18 cellular contexts compared by ENCODE assay signal in the genomic region with DNA sequence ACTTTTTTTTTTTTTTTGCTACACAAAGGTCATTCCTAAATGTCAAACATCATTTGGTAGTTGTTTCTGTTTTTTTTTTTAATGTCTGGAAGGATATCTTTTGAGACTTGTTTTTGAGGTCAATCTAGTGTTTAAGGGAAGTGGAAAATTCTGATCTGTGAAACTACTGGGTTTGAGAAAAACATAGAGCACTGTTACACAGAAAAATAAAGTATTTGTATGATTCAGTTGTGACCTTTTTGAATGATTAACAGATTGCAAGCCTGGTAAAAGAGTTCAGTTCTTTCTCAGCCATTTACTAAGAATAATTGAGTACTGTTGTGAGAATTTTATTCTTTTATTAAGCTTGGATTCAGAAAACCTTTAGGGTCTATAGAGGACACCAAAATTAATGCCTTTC.
DNase-seq lines count a peak whose midpoint lies in the region; ATAC-seq, FAIRE-seq and TF ChIP-seq lines count a peak whose summit lies in the region.
"Had no signal": no experiment of that assay in that cellular context is flagged by ENCODE, and none has a peak within 500 bp of the region (broad histone marks: within the 10 kb centered on the region; RNA-seq: fewer than 3 reads in every experiment).

No MANE protein-coding gene starts in this region.

- H3K36me3 ChIP-seq in liver (ENCODE audit: control insufficient read depth in 4 of 4, insufficient read depth in 3 of 4, low read depth in 1 of 4, low read length in 3 of 4) (no peaks in the 10 kb centered on the region), HepG2 (replicated peaks in 1 of 2; ENCODE audit: control insufficient read depth in 1 of 2, insufficient read depth in 2 of 2, low read length in 2 of 2) (no peaks in the 10 kb centered on the region)
- H3K36me3 ChIP-seq: BE2C, HAP-1 had no signal

- H3K27me3 ChIP-seq in liver (ENCODE audit: control insufficient read depth in 4 of 4, insufficient read depth in 4 of 4, low read length in 3 of 4) (no peaks in the 10 kb centered on the region), HepG2 (ENCODE audit: control insufficient read depth in 1 of 2, insufficient read depth in 2 of 2, low read length in 2 of 2) (no peaks in the 10 kb centered on the region)
- H3K27me3 ChIP-seq: BE2C had no signal

- intact Hi-C loops in HepG2 (cut with micrococcal nuclease; ENCODE audit: unreplicated experiment): no loop called here
- intact Hi-C loops in activated T-helper 2 cell treated with anti-CD3 and anti-CD28 coated beads, Interferon-gamma antibody, Interleukin-2, Interleukin-4, amounts not matched to agents 10 μg/mL and 5 μg/mL and 100 μg/mL, durations not matched to agents 14 hours and 24 hours and 36 hours (cut with micrococcal nuclease): no loop called here
- intact Hi-C loops in posterior vena cava (cut with DNase I): no loop called here

- TF ChIP-seq CTCF in liver (IDR thresholded peaks at IDR 0.05; ENCODE audit: low read depth, low read length, missing input control): no peak
- no peak for TF ChIP-seq CTCF in HepG2 (CRISPR knock-in tag; IDR thresholded peaks at IDR 0.05)

- H3K27ac ChIP-seq in liver (ENCODE audit: low read depth in 1 of 2, low read length in 2 of 2) (no peak overlapping the region), HepG2 (ENCODE audit: extremely low read length, insufficient read depth, low read length) (no peak overlapping the region)
- H3K27ac ChIP-seq: GM23248 had no signal

- DNase-seq in HepG2 (ENCODE audit: low spot score): no peak
- DNase-seq in activated T-helper 2 cell treated with anti-CD3 and anti-CD28 coated beads, Interferon-gamma antibody, Interleukin-2, Interleukin-4, amounts not matched to agents 10 μg/mL and 5 μg/mL and 100 μg/mL, durations not matched to agents 14 hours and 24 hours and 36 hours (ENCODE audit: low spot score): no peak
- peak; percentile 9 for DNase-seq in glomerular visceral epithelial cell (ENCODE audit: extremely low spot score)
- no peak for DNase-seq in posterior vena cava (ENCODE audit: low spot score)
- no peak for DNase-seq in AG08395 (ENCODE audit: low spot score)
- DNase-seq: BE2C; C1 segment of cervical spinal cord; Caco-2; CD4-positive, CD25-positive, alpha-beta regulatory T cell; CD8-positive, alpha-beta memory T cell; GDM1; GM23248 had no signal

- ATAC-seq in HepG2 (no peak), HG03565 (IDR thresholded peaks at IDR 0.05; ENCODE audit: unreplicated experiment) (no peak)

- H3K4me3 Mint-ChIP-seq in activated T-helper 2 cell treated with anti-CD3 and anti-CD28 coated beads, Interferon-gamma antibody, Interleukin-2, Interleukin-4, amounts not matched to agents 10 μg/mL and 5 μg/mL and 100 μg/mL, durations not matched to agents 14 hours and 24 hours and 36 hours (ENCODE audit: low read depth): no peak overlapping the region
- H3K4me3 Mint-ChIP-seq: CD4-positive, CD25-positive, alpha-beta regulatory T cell; CD8-positive, alpha-beta memory T cell had no signal

- H3K4me1 ChIP-seq in liver (ENCODE audit: control insufficient read depth in 4 of 4, insufficient read depth in 4 of 4, low read length in 3 of 4): no peaks in the 10 kb centered on the region
- H3K4me1 ChIP-seq in HepG2 (ENCODE audit: insufficient read depth, low read length): no peaks in the 10 kb centered on the region
- H3K4me1 ChIP-seq: BE2C, Caco-2, HAP-1 had no signal

- TF ChIP-seq EP300 in HepG2 (IDR thresholded peaks at IDR 0.05; ENCODE audit: low read depth in 2 of 2, low read length in 2 of 2) (no peak), HepG2 (CRISPR knock-in tag; IDR thresholded peaks at IDR 0.05; ENCODE audit: borderline replicate concordance) (no peak)

- in situ Hi-C loops in HepG2 (cut with HindIII; ENCODE audit: extremely low pct_ligation_motif_present, low pct_unique_long_range_greater_than_20kb): no loop called here

- FAIRE-seq in HepG2 (lab: Jason Lieb, UNC): no peak
- FAIRE-seq: D721Med, GM12892, GM18507 had no signal

- H3K27me3 Mint-ChIP-seq in activated T-helper 2 cell treated with anti-CD3 and anti-CD28 coated beads, Interferon-gamma antibody, Interleukin-2, Interleukin-4, amounts not matched to agents 10 μg/mL and 5 μg/mL and 100 μg/mL, durations not matched to agents 14 hours and 24 hours and 36 hours (ENCODE audit: low read depth): no peaks in the 10 kb centered on the region
- H3K27me3 Mint-ChIP-seq: CD4-positive, CD25-positive, alpha-beta regulatory T cell; CD8-positive, alpha-beta memory T cell had no signal

- no peaks in the 10 kb centered on the region for H3K9me3 Mint-ChIP-seq in activated T-helper 2 cell treated with anti-CD3 and anti-CD28 coated beads, Interferon-gamma antibody, Interleukin-2, Interleukin-4, amounts not matched to agents 10 μg/mL and 5 μg/mL and 100 μg/mL, durations not matched to agents 14 hours and 24 hours and 36 hours

- no peaks in the 10 kb centered on the region for H3K4me1 Mint-ChIP-seq in activated T-helper 2 cell treated with anti-CD3 and anti-CD28 coated beads, Interferon-gamma antibody, Interleukin-2, Interleukin-4, amounts not matched to agents 10 μg/mL and 5 μg/mL and 100 μg/mL, durations not matched to agents 14 hours and 24 hours and 36 hours (ENCODE audit: low read depth)
- H3K4me1 Mint-ChIP-seq: CD4-positive, CD25-positive, alpha-beta regulatory T cell; CD8-positive, alpha-beta memory T cell had no signal

- no peaks in the 10 kb centered on the region for H3K36me3 Mint-ChIP-seq in activated T-helper 2 cell treated with anti-CD3 and anti-CD28 coated beads, Interferon-gamma antibody, Interleukin-2, Interleukin-4, amounts not matched to agents 10 μg/mL and 5 μg/mL and 100 μg/mL, durations not matched to agents 14 hours and 24 hours and 36 hours (ENCODE audit: low read depth)
- H3K36me3 Mint-ChIP-seq: CD4-positive, CD25-positive, alpha-beta regulatory T cell; CD8-positive, alpha-beta memory T cell had no signal

- H4K20me1 ChIP-seq in HepG2 (ENCODE audit: insufficient read depth, low read length): no peaks in the 10 kb centered on the region

- H3K4me3 ChIP-seq in liver (ENCODE audit: low read depth in 1 of 3, low read length in 3 of 3) (no peak overlapping the region), HepG2 (replicated peaks in 1 of 3; ENCODE audit: insufficient read depth in 1 of 3, low read depth in 2 of 3, low read length in 3 of 3) (no peak overlapping the region)
- H3K4me3 ChIP-seq: GM23248, HAP-1 had no signal

- TF ChIP-seq RAD21 in liver (IDR thresholded peaks at IDR 0.05) (no peak), HepG2 (CRISPR knock-in tag; IDR thresholded peaks at IDR 0.05) (no peak)

- H3K27ac Mint-ChIP-seq in activated T-helper 2 cell treated with anti-CD3 and anti-CD28 coated beads, Interferon-gamma antibody, Interleukin-2, Interleukin-4, amounts not matched to agents 10 μg/mL and 5 μg/mL and 100 μg/mL, durations not matched to agents 14 hours and 24 hours and 36 hours: peak overlapping the region; percentile 28
- H3K27ac Mint-ChIP-seq: CD4-positive, CD25-positive, alpha-beta regulatory T cell; CD8-positive, alpha-beta memory T cell had no signal

- TF ChIP-seq POLR2A in HepG2 (IDR thresholded peaks at IDR 0.05; ENCODE audit: insufficient read depth in 1 of 2, low read depth in 2 of 2, low read length in 2 of 2): no peak

- POLR2A ChIA-PET in HepG2 (lab: Yijun Ruan, JAX): no interaction called here

- H3K9ac ChIP-seq in liver (ENCODE audit: low read depth in 1 of 2, low read length in 2 of 2) (no peak overlapping the region), HepG2 (ENCODE audit: insufficient read depth, low read depth, low read length) (no peak overlapping the region)
- H3K9ac ChIP-seq: GM23248 had no signal

- no TSS peak for BruUV-seq in HepG2 (replicated peaks; lab: Mats Ljungman, UMichigan)

- H3K4me2 ChIP-seq in HepG2 (ENCODE audit: low read depth, low read length): no peak overlapping the region

- CTCF ChIA-PET in HepG2 (lab: Yijun Ruan, JAX; ENCODE audit: low intra/inter-chr PET ratio, low total read pairs): no interaction called here

- H3K79me2 ChIP-seq in HepG2 (ENCODE audit: insufficient read depth, low read length): no peaks in the 10 kb centered on the region

- H2AFZ ChIP-seq in HepG2 (ENCODE audit: low read length): no peak overlapping the region
- H2AFZ ChIP-seq: GM23248 had no signal

- no peaks in the 10 kb centered on the region for H3K9me3 ChIP-seq in liver (ENCODE audit: control insufficient read depth in 4 of 4, low read length in 3 of 4)
- no peaks in the 10 kb centered on the region for H3K9me3 ChIP-seq in HepG2 (ENCODE audit: low read length)
- H3K9me3 ChIP-seq: BE2C, Caco-2, HAP-1 had no signal

TF ChIP-seq in liver, 16 proteins besides CTCF, POLR2A, EP300 and RAD21:
- TF ChIP-seq JUND (IDR thresholded peaks at IDR 0.05) (no peak), EGR1 (IDR thresholded peaks at IDR 0.05; ENCODE audit: low read depth in 2 of 2) (no peak), NR2F2 (IDR thresholded peaks at IDR 0.05) (peak; percentile 43), HNF4G (IDR thresholded peaks at IDR 0.05) (no peak)

TF ChIP-seq in HepG2, 621 proteins besides CTCF, POLR2A, EP300 and RAD21 (continues in another document):
- TF ChIP-seq ZNF709 (CRISPR knock-in tag; IDR thresholded peaks at IDR 0.05) (no peak), ZNF441 (CRISPR knock-in tag; IDR thresholded peaks at IDR 0.05; ENCODE audit: borderline replicate concordance) (no peak), KMT2B (CRISPR knock-in tag; IDR thresholded peaks at IDR 0.05) (no peak), ZNF552 (CRISPR knock-in tag; IDR thresholded peaks at IDR 0.05; ENCODE audit: borderline replicate concordance) (no peak), CCDC6 (CRISPR knock-in tag; IDR thresholded peaks at IDR 0.05) (no peak), SIN3A (IDR thresholded peaks at IDR 0.05; ENCODE audit: borderline replicate concordance, low read depth, low read length) (no peak), ZNF160 (CRISPR knock-in tag; IDR thresholded peaks at IDR 0.05) (no peak), MYC (CRISPR knock-in tag; IDR thresholded peaks at IDR 0.05; ENCODE audit: borderline replicate concordance) (no peak), ZBTB3 (CRISPR knock-in tag; IDR thresholded peaks at IDR 0.05; ENCODE audit: borderline replicate concordance, low read depth) (no peak), PPARG (CRISPR knock-in tag; conservative IDR thresholded peaks at IDR 0.05) (no peak), ETV5 (CRISPR knock-in tag; IDR thresholded peaks at IDR 0.05; ENCODE audit: borderline replicate concordance) (no peak)
- TF ChIP-seq, protein P1, sequence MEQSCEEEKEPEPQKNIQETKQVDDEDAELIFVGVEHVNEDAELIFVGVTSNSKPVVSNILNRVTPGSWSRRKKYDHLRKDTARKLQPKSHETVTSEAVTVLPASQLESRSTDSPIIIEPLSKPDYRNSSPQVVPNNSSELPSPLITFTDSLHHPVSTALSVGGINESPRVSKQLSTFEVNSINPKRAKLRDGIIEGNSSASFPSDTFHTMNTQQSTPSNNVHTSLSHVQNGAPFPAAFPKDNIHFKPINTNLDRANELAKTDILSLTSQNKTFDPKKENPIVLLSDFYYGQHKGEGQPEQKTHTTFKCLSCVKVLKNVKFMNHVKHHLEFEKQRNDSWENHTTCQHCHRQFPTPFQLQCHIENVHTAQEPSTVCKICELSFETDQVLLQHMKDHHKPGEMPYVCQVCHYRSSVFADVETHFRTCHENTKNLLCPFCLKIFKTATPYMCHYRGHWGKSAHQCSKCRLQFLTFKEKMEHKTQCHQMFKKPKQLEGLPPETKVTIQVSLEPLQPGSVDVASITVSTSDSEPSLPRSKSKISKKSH (CRISPR knock-in tag; IDR thresholded peaks at IDR 0.05; ENCODE audit: borderline replicate concordance): no peak
